Comparison of ENCODE assay signal across 8 cellular contexts in the genomic region with DNA sequence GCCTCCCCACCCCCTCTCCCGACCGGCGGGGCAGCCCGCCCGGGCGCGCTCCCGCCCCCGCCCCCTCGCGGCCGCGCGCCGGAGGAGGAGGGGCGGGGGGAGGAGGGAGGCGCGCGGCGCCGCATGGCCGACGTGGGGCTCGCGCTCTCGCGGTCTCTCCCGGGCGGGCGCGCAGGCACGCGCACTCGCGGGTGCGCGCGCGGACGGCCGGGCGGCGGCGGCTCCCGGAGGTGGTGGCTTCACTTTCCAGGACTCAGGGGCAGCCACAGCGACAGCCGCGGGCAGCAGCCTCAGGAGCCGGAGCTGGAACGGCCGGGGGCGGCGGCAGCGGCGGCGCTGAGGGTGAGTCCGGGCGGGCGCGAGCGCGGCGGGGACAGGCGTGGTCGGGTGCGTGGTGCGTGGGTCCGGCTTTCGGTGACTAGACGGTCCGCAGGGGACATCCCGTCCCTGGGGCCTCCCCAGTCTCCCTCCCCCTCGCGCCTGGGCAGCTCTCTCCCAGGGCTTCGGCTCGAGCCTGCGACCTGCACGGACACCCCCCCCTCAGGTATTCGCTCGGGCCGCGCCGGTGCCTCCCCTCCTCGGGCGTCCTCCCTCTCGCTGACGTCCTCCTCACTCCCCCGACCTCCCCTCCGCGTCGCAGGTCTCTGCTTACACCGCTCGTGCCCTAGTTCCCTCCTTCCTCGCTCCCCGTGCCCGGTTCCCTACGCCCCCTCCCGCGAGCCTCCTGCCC. TPM values are rescaled to one million over a fixed set of nuclear protein-coding genes. Genes with fewer than 3 reads are reported as not detected.
DNase-seq lines count a peak whose midpoint lies in the region; ATAC-seq, FAIRE-seq and TF ChIP-seq lines count a peak whose summit lies in the region.

A gene (plus strand): TSS at position 407 of the 730 bp plus-strand sequence.

- H3K36me3 Mint-ChIP-seq in activated CD4-positive, alpha-beta memory T cell treated with anti-CD3 and anti-CD28 coated beads, Interleukin-2, amount 10 ng/mL, durations not matched to agents 7 days and 5 days (ENCODE audit: low read depth), result no peaks in the 10 kb centered on the region

- peak within 1 kb of the TSS; percentile 76 for H3K27ac ChIP-seq in H1 (ENCODE audit: low read depth, low read length)

- CTCF ChIA-PET in activated CD4-positive, alpha-beta memory T cell treated with anti-CD3 and anti-CD28 coated beads, Interleukin-2, amount 10 ng/mL, durations not matched to agents 7 days and 5 days (lab: Charles Lee), result no interaction called here
- CTCF ChIA-PET in H1 (lab: Charles Lee; ENCODE audit: partially characterized antibody), result no interaction called here

- no peaks in the 10 kb centered on the region for H3K9me3 ChIP-seq in H1 (ENCODE audit: insufficient read depth in 2 of 2, low read depth in 1 of 2, low read length in 1 of 2)

- no peak within 1 kb of the TSS for H3K23ac ChIP-seq in H1 (ENCODE audit: insufficient read length)

- peak within 1 kb of the TSS; percentile 95 for H4K8ac ChIP-seq in H1 (ENCODE audit: extremely low read depth, insufficient read depth, low read length)

- peaks cover 2 to 9% (median 5%) of the 10 kb centered on the region in 4 experiments; a peak in 6 of 7 replicates for H3K4me1 ChIP-seq in H1 (replicated peaks in 1 of 4; ENCODE audit: control insufficient read depth in 3 of 4, insufficient read depth in 4 of 4, low read length in 3 of 4)

- no peak within 1 kb of the TSS for H3K14ac ChIP-seq in H1 (ENCODE audit: insufficient read length)

- no peak within 1 kb of the TSS for H4K91ac ChIP-seq in H1 (replicated peaks; ENCODE audit: insufficient read length, low read length)

- no peak within 1 kb of the TSS for H2AK5ac ChIP-seq in H1 (ENCODE audit: low read depth, low read length)

- no peaks in the 10 kb centered on the region; the same call in 1 of the 2 replicates for H3K79me1 ChIP-seq in H1 (ENCODE audit: low read depth, low read length)

- H3K4ac ChIP-seq in H1 (replicated peaks; ENCODE audit: insufficient read length, low read depth, low read length), result no peak within 1 kb of the TSS

- H3K4me3 ChIP-seq in H1 (ENCODE audit: extremely low read depth in 1 of 4, insufficient read depth in 2 of 4, low read depth in 3 of 4, low read length in 4 of 4), result peak within 1 kb of the TSS; percentile 79 to 98 (median 91)

- peak within 1 kb of the TSS; percentile 65 to 96 (median 83) for H3K9ac ChIP-seq in H1 (replicated peaks in 1 of 4; ENCODE audit: extremely low read depth in 1 of 4, low read depth in 3 of 4, low read length in 3 of 4)

- H3K79me2 ChIP-seq in H1 (ENCODE audit: control insufficient read depth in 1 of 2, insufficient read depth in 2 of 2, low read length in 2 of 2), result peaks cover 0 to 41% of the 10 kb centered on the region in 2 experiments; a peak in 2 of 4 replicates

- H2BK15ac ChIP-seq in H1 (ENCODE audit: low read length), result no peak within 1 kb of the TSS

- peak in 1 of 2 experiments; percentile 8; a peak in 1 of 3 replicates for TF ChIP-seq EP300 in H1 (IDR thresholded peaks at IDR 0.05; ENCODE audit: borderline replicate concordance in 1 of 2, low read depth in 2 of 2, low read length in 2 of 2)

- H3K56ac ChIP-seq in H1 (replicated peaks; ENCODE audit: insufficient read length, low read depth, low read length), result peak within 1 kb of the TSS; percentile 55

- DNase-seq in activated CD8-positive, alpha-beta memory T cell treated with anti-CD3 and anti-CD28 coated beads for 4 hours (ENCODE audit: low read depth in 2 of 2), result peak; percentile 28 to 39
- DNase-seq in activated CD8-positive, alpha-beta memory T cell treated with anti-CD3 and anti-CD28 coated beads, Interleukin-2, amount 50 U/mL, for 48 hours, result no peak
- DNase-seq in NCI-H2227 (lab: John Stamatoyannopoulos, UW; ENCODE audit: unreplicated experiment) (peak; percentile 73), H1 (ENCODE audit: low read depth in 1 of 2, low spot score in 2 of 2) (peak in 1 of 2 experiments; percentile 84), medulla oblongata (ENCODE audit: extremely low spot score) (peak; percentile 76)
- peak; percentile 34 for DNase-seq in activated CD4-positive, alpha-beta memory T cell treated with anti-CD3 and anti-CD28 coated beads, Interleukin-2, amount 10 ng/mL, durations not matched to agents 7 days and 5 days
- peak in 2 of 3 donors; percentile 28 to 43 for DNase-seq in stimulated activated CD4-positive, alpha-beta T cell treated with anti-CD3 and anti-CD28 coated beads, TNF-alpha, amount 100 ng/mL, for 48 hours (ENCODE audit: low read depth in 3 of 3)

- peaks cover 34% of the 10 kb centered on the region for H3K27me3 Mint-ChIP-seq in activated CD4-positive, alpha-beta memory T cell treated with anti-CD3 and anti-CD28 coated beads, Interleukin-2, amount 10 ng/mL, durations not matched to agents 7 days and 5 days

- no peak within 1 kb of the TSS; the same call in 1 of the 2 replicates for H2BK20ac ChIP-seq in H1 (ENCODE audit: low read length)

- H2BK5ac ChIP-seq in H1 (ENCODE audit: low read depth, low read length), result peak within 1 kb of the TSS; percentile 53; the same call in 1 of the 2 replicates

- H3K27me3 ChIP-seq in H1 (replicated peaks in 1 of 4; ENCODE audit: control insufficient read depth in 3 of 4, extremely low read depth in 1 of 4, insufficient read depth in 3 of 4, low read length in 3 of 4), result peaks cover 0 to 13% (median 8%) of the 10 kb centered on the region in 4 experiments; a peak in 5 of 7 replicates

- TF ChIP-seq RAD21 in H1 (IDR thresholded peaks at IDR 0.05 in 1 of 2, conservative IDR thresholded peaks at IDR 0.05 in 1 of 2; ENCODE audit: low read depth in 2 of 2, low read length in 2 of 2), result peak in 1 of 2 experiments; percentile 14; a peak in 1 of 4 replicates

- POLR2A ChIA-PET in activated CD4-positive, alpha-beta memory T cell treated with anti-CD3 and anti-CD28 coated beads, Interleukin-2, amount 10 ng/mL, durations not matched to agents 7 days and 5 days (lab: Charles Lee), result no interaction called here
- POLR2A ChIA-PET in H1 (lab: Charles Lee; ENCODE audit: partially characterized antibody), result interaction anchor here (0.6 kb wide), 1 partner anchor 766 kb away, joined by 3 read pairs; no protein-coding TSS in a partner anchor

- TF ChIP-seq CTCF in H1 (IDR thresholded peaks at IDR 0.05; ENCODE audit: control extremely low read depth in 1 of 3, insufficient read depth in 1 of 3, low read depth in 1 of 3, low read length in 3 of 3), result no peak

- peak within 1 kb of the TSS; percentile 88 to 93 for H3K4me2 ChIP-seq in H1 (ENCODE audit: insufficient read depth in 1 of 2, low read depth in 2 of 2, low read length in 2 of 2)

- no peaks in the 10 kb centered on the region for H4K20me1 ChIP-seq in H1 (replicated peaks in 1 of 2; ENCODE audit: control insufficient read depth in 1 of 2, insufficient read depth in 2 of 2, low read length in 2 of 2)

- peak; percentile 72 for ATAC-seq in HG02938 (IDR thresholded peaks at IDR 0.05; ENCODE audit: unreplicated experiment)

- H3K18ac ChIP-seq in H1 (ENCODE audit: extremely low read depth, low read length), result peak within 1 kb of the TSS; percentile 81

- FAIRE-seq in H1 (lab: Jason Lieb, UNC), result no peak

- TF ChIP-seq POLR2A in H1 (IDR thresholded peaks at IDR 0.05; ENCODE audit: control extremely low read depth in 1 of 2, low read depth in 2 of 2, low read length in 2 of 2), result peak; percentile 46 to 76

- H2AFZ ChIP-seq in H1 (ENCODE audit: low read length), result peak within 1 kb of the TSS; percentile 99

- peak within 1 kb of the TSS; percentile 32; the same call in 1 of the 2 replicates for H2BK12ac ChIP-seq in H1 (ENCODE audit: low read depth, low read length)

- peak within 1 kb of the TSS; percentile 51 for H4K5ac ChIP-seq in H1 (ENCODE audit: insufficient read length, low read depth, low read length)

- peak within 1 kb of the TSS; percentile 75 for H3K4me3 Mint-ChIP-seq in activated CD4-positive, alpha-beta memory T cell treated with anti-CD3 and anti-CD28 coated beads, Interleukin-2, amount 10 ng/mL, durations not matched to agents 7 days and 5 days

- H2BK120ac ChIP-seq in H1 (replicated peaks; ENCODE audit: low read depth, low read length), result no peak within 1 kb of the TSS

- H3K4me1 Mint-ChIP-seq in activated CD4-positive, alpha-beta memory T cell treated with anti-CD3 and anti-CD28 coated beads, Interleukin-2, amount 10 ng/mL, durations not matched to agents 7 days and 5 days, result peaks cover 10% of the 10 kb centered on the region

- H3K23me2 ChIP-seq in H1 (ENCODE audit: low read depth, low read length), result peaks cover 5% of the 10 kb centered on the region

- no peaks in the 10 kb centered on the region for H3K36me3 ChIP-seq in H1 (ENCODE audit: control insufficient read depth in 2 of 4, insufficient read depth in 4 of 4, low read length in 3 of 4)

- WGBS in H1 (ENCODE audit: extremely low coverage in 1 of 2, insufficient coverage in 1 of 2, insufficient read length in 1 of 2, insufficient replicate concordance in 2 of 2, low coverage in 1 of 2, low lambda C conversion rate in 2 of 2, missing lambda C conversion rate in 1 of 2), 2 experiments, result 0% methylated on average over 5 of the region's 99 CpGs; no CpG with 5 or more reads in 1 of the 2 experiments

- H3K27ac Mint-ChIP-seq in activated CD4-positive, alpha-beta memory T cell treated with anti-CD3 and anti-CD28 coated beads, Interleukin-2, amount 10 ng/mL, durations not matched to agents 7 days and 5 days, result peak within 1 kb of the TSS; percentile 40

- H3K9me3 Mint-ChIP-seq in activated CD4-positive, alpha-beta memory T cell treated with anti-CD3 and anti-CD28 coated beads, Interleukin-2, amount 10 ng/mL, durations not matched to agents 7 days and 5 days, result no peaks in the 10 kb centered on the region

TF ChIP-seq in H1, 55 proteins besides CTCF, POLR2A, EP300 and RAD21 (continues in another document):
- TF ChIP-seq RNF2 (IDR thresholded peaks at IDR 0.05; ENCODE audit: borderline replicate concordance, low read depth, low read length, missing control alignments, poor library complexity, severe bottlenecking) (no peak), TBP (IDR thresholded peaks at IDR 0.05; ENCODE audit: low read depth, low read length) (0 out of 2 replicates have a peak, but pooled peaks have one; percentile 18), ASH2L (IDR thresholded peaks at IDR 0.05; ENCODE audit: low read length) (peak; percentile 87), KDM4A (IDR thresholded peaks at IDR 0.05; ENCODE audit: low read depth, low read length, severe bottlenecking) (peak; percentile 62), SIX5 (IDR thresholded peaks at IDR 0.05; ENCODE audit: low read depth, low read length) (no peak)

RNA-seq across cellular contexts. Expression of the gene that starts here (rescaled TPM):
- total RNA-seq in activated CD4-positive, alpha-beta memory T cell treated with anti-CD3 and anti-CD28 coated beads, Interleukin-2, amount 10 ng/mL, durations not matched to agents 7 days and 5 days, result 1 to 10 TPM in 1 of 2 experiments, under 1 TPM in 1; 0.55 to 1.3 TPM
- 52.7 and 57.6 TPM in 2 replicates for total RNA-seq in H1 (2021; fragmentation: NEBNext Ultra II Directional; extraction: Animal tissue kit (Norgen Biotek cat#: 25700))
- 63.0 and 70.6 TPM in 2 replicates for polyA plus RNA-seq in H1 (2011; rRNA removed)
- 57.8 TPM for polyA plus RNA-seq in H1 (2011; cell fraction: cytosol; rRNA removed)
- polyA plus RNA-seq in H1 (2011; cell fraction: nucleus; rRNA removed), result 27.3 TPM
- polyA plus RNA-seq in H1 (2012, experiment 1 of 2), result 23.4 to 32.2 TPM (median 26.8 TPM) in 4 replicates
- 33.8 TPM for polyA plus RNA-seq in H1 (2012, experiment 2 of 2)
- 28.1 TPM for polyA plus RNA-seq in H1 (2013, experiment 1 of 2)
- polyA plus RNA-seq in H1 (2013, experiment 2 of 2), result 32.1 TPM
- 17.9 and 23.6 TPM in 2 replicates for polyA minus RNA-seq in H1 (2011; rRNA and poly(A)+ RNA removed)
- polyA minus RNA-seq in H1 (2011; cell fraction: cytosol; rRNA and poly(A)+ RNA removed), result 25.1 TPM
- polyA minus RNA-seq in H1 (2011; cell fraction: nucleus; rRNA and poly(A)+ RNA removed), result 38.0 TPM

Comparison
In these comparisons a context has a peak if more than half of its experiments do, and no peak if none do; other contexts are left out.
1. RNA of the gene that starts here (total RNA-seq): 52.7 to 57.6 TPM in H1; 0.55 to 1.3 TPM in activated CD4-positive, alpha-beta memory T cell treated with anti-CD3 and anti-CD28 coated beads, Interleukin-2, amount 10 ng/mL, durations not matched to agents 7 days and 5 days; every median in the first group is over 10 times any median in the second.